Comparison of ENCODE assay signal across 11 cellular contexts in the genomic region with DNA sequence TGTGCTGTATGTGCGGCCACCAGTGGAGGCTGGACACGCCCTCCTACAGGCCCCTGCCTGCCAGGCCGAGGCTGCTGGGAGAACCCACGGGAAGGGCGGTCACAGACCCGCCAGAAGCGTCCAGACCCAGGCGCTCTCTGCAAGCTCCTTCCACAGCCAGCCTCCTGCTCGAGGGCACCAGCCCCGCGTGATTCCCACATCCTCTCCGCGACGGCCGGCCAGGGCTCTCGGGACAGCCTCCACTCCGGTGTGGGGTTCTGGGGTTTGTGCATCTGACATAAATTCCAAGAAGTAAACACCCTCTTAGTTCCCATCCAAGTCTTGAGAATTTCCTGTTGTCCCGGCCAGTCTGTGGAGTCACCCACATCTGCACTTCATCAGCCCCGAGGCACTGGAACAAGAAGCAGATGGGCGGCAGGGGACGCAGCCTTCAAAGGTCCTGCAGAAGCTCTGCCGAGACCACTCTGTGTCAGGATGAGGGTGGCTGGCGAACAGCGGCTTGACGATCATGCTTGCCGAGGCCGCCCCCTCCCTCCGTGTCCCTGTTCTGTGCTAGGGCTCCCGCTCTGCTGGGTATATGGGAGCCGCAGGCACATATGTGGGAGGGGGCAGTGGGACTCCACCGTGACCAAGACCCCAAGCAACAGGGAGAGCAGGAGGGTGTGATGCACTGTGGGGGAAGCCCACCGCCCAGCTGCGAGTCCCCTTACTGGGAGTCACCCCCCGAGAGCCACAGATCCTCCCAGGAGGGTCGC. TPM values are rescaled to one million over a fixed set of nuclear protein-coding genes. Genes with fewer than 3 reads are reported as not detected.
DNase-seq lines count a peak whose midpoint lies in the region; ATAC-seq and TF ChIP-seq lines count a peak whose summit lies in the region.
"Had no signal": no experiment of that assay in that cellular context is flagged by ENCODE, and none has a peak within 500 bp of the region (broad histone marks: within the 10 kb centered on the region; RNA-seq: fewer than 3 reads in every experiment).

No MANE protein-coding gene starts in this region.

- no peak overlapping the region for H3K4me3 Mint-ChIP-seq in activated T-helper 2 cell treated with anti-CD3 and anti-CD28 coated beads, Interferon-gamma antibody, Interleukin-2, Interleukin-4, amounts not matched to agents 10 μg/mL and 5 μg/mL and 100 μg/mL, durations not matched to agents 14 hours and 24 hours and 36 hours (ENCODE audit: low read depth)
- H3K4me3 Mint-ChIP-seq: activated CD4-positive, alpha-beta memory T cell treated with anti-CD3 and anti-CD28 coated beads for 36 hours had no signal

- peaks cover 59 to 72% (median 62%) of the 10 kb centered on the region in 11 experiments for H3K27me3 ChIP-seq in BLaER1 treated with 17β-estradiol and CSF1 and Interleukin-3, amounts not matched to agents 10 nM and 100 nM
- no peaks in the 10 kb centered on the region for H3K27me3 ChIP-seq in colonic mucosa
- no peaks in the 10 kb centered on the region for H3K27me3 ChIP-seq in sigmoid colon

- no peak for DNase-seq in colonic mucosa
- DNase-seq in iris pigment epithelial cell (ENCODE audit: low read depth), result peak; percentile 66
- DNase-seq in sigmoid colon, result peak; percentile 92
- no peak for DNase-seq in DMS114 treated with DMSO at 0.1 percent for 48 hours (lab: John Stamatoyannopoulos, UW; ENCODE audit: unreplicated experiment)
- DNase-seq in GF-D8 (lab: John Stamatoyannopoulos, UW), result no peak
- no peak for DNase-seq in activated T-helper 2 cell treated with anti-CD3 and anti-CD28 coated beads, Interferon-gamma antibody, Interleukin-2, Interleukin-4, amounts not matched to agents 10 μg/mL and 5 μg/mL and 100 μg/mL, durations not matched to agents 14 hours and 24 hours and 36 hours (ENCODE audit: low spot score)
- DNase-seq: activated CD4-positive, alpha-beta memory T cell treated with anti-CD3 and anti-CD28 coated beads for 36 hours; NCI-H2171 had no signal

- 76 to 83% methylated on average over 35 of the region's 35 CpGs for WGBS in sigmoid colon, 2 donors

- no peak for TF ChIP-seq POLR2A in sigmoid colon (IDR thresholded peaks at IDR 0.05)

- no peaks in the 10 kb centered on the region for H3K36me3 ChIP-seq in BLaER1 treated with 17β-estradiol and CSF1 and Interleukin-3, amounts not matched to agents 10 nM and 100 nM
- H3K36me3 ChIP-seq in colonic mucosa (no peaks in the 10 kb centered on the region), sigmoid colon (peaks cover 0 to 6% (median 0%) of the 10 kb centered on the region in 4 donors)

- no peak overlapping the region for H3K4me3 ChIP-seq in BLaER1 treated with 17β-estradiol and CSF1 and Interleukin-3, amounts not matched to agents 10 nM and 100 nM
- H3K4me3 ChIP-seq in colonic mucosa (no peak overlapping the region), sigmoid colon (peak overlapping the region in 3 of 4 donors; percentile 12 to 60 (median 20))

- H4K20me1 ChIP-seq in BLaER1 treated with 17β-estradiol and CSF1 and Interleukin-3, amounts not matched to agents 10 nM and 100 nM, result peaks cover 0 to 90% (median 68%) of the 10 kb centered on the region in 11 experiments; a peak in 20 of 22 replicates

- ATAC-seq in GM21447 (IDR thresholded peaks at IDR 0.05; ENCODE audit: unreplicated experiment), result no peak

- H3K9me3 ChIP-seq in BLaER1 treated with 17β-estradiol and CSF1 and Interleukin-3, amounts not matched to agents 10 nM and 100 nM (replicated peaks in 1 of 11), result no peaks in the 10 kb centered on the region
- H3K9me3 ChIP-seq in colonic mucosa, result no peaks in the 10 kb centered on the region
- no peaks in the 10 kb centered on the region for H3K9me3 ChIP-seq in sigmoid colon

- H3K4me1 Mint-ChIP-seq in activated T-helper 2 cell treated with anti-CD3 and anti-CD28 coated beads, Interferon-gamma antibody, Interleukin-2, Interleukin-4, amounts not matched to agents 10 μg/mL and 5 μg/mL and 100 μg/mL, durations not matched to agents 14 hours and 24 hours and 36 hours (ENCODE audit: low read depth), result peaks cover 19% of the 10 kb centered on the region

- TF ChIP-seq EP300 in sigmoid colon (IDR thresholded peaks at IDR 0.05), result peak in 2 of 4 donors; percentile 54 to 81

- peaks cover 12% of the 10 kb centered on the region for H3K36me3 Mint-ChIP-seq in activated T-helper 2 cell treated with anti-CD3 and anti-CD28 coated beads, Interferon-gamma antibody, Interleukin-2, Interleukin-4, amounts not matched to agents 10 μg/mL and 5 μg/mL and 100 μg/mL, durations not matched to agents 14 hours and 24 hours and 36 hours (ENCODE audit: low read depth)

- no peak overlapping the region for H3K27ac ChIP-seq in BLaER1 treated with 17β-estradiol and CSF1 and Interleukin-3, amounts not matched to agents 10 nM and 100 nM
- peak overlapping the region; percentile 81 for H3K27ac ChIP-seq in colonic mucosa
- peak overlapping the region; percentile 83 to 89 (median 88) for H3K27ac ChIP-seq in sigmoid colon

- no peak overlapping the region for H3K27ac Mint-ChIP-seq in activated T-helper 2 cell treated with anti-CD3 and anti-CD28 coated beads, Interferon-gamma antibody, Interleukin-2, Interleukin-4, amounts not matched to agents 10 μg/mL and 5 μg/mL and 100 μg/mL, durations not matched to agents 14 hours and 24 hours and 36 hours
- H3K27ac Mint-ChIP-seq: activated CD4-positive, alpha-beta memory T cell treated with anti-CD3 and anti-CD28 coated beads for 36 hours had no signal

- H3K9me3 Mint-ChIP-seq in activated T-helper 2 cell treated with anti-CD3 and anti-CD28 coated beads, Interferon-gamma antibody, Interleukin-2, Interleukin-4, amounts not matched to agents 10 μg/mL and 5 μg/mL and 100 μg/mL, durations not matched to agents 14 hours and 24 hours and 36 hours, result no peaks in the 10 kb centered on the region
- H3K9me3 Mint-ChIP-seq: activated CD4-positive, alpha-beta memory T cell treated with anti-CD3 and anti-CD28 coated beads for 36 hours had no signal

- peaks cover 50 to 88% (median 75%) of the 10 kb centered on the region in 10 experiments for H3K4me1 ChIP-seq in BLaER1 treated with 17β-estradiol and CSF1 and Interleukin-3, amounts not matched to agents 10 nM and 100 nM
- H3K4me1 ChIP-seq in colonic mucosa (no peaks in the 10 kb centered on the region), sigmoid colon (peaks cover 0 to 61% (median 58%) of the 10 kb centered on the region in 4 donors)

- intact Hi-C loops in colonic mucosa (cut with DNase I), result no loop called here
- intact Hi-C loops in sigmoid colon (cut with DNase I), result loop anchor here (5.0 kb wide), 1 partner anchor 109 kb away; a partner anchor contains a TSS
- intact Hi-C loops in activated T-helper 2 cell treated with anti-CD3 and anti-CD28 coated beads, Interferon-gamma antibody, Interleukin-2, Interleukin-4, amounts not matched to agents 10 μg/mL and 5 μg/mL and 100 μg/mL, durations not matched to agents 14 hours and 24 hours and 36 hours (cut with micrococcal nuclease), result loop anchor here (10.0 kb wide), 1 partner anchor 174 kb away; a partner anchor contains a TSS

- no peak overlapping the region for H3K9ac ChIP-seq in BLaER1 treated with 17β-estradiol and CSF1 and Interleukin-3, amounts not matched to agents 10 nM and 100 nM
- peak overlapping the region; percentile 39 to 61 for H3K9ac ChIP-seq in colonic mucosa (ENCODE audit: low read depth in 2 of 2, low read length in 2 of 2)

- peak overlapping the region in 9 of 11 experiments; percentile 69 to 95 (median 90); a peak in 19 of 22 replicates for H3K4me2 ChIP-seq in BLaER1 treated with 17β-estradiol and CSF1 and Interleukin-3, amounts not matched to agents 10 nM and 100 nM

- H3K27me3 Mint-ChIP-seq in activated T-helper 2 cell treated with anti-CD3 and anti-CD28 coated beads, Interferon-gamma antibody, Interleukin-2, Interleukin-4, amounts not matched to agents 10 μg/mL and 5 μg/mL and 100 μg/mL, durations not matched to agents 14 hours and 24 hours and 36 hours (ENCODE audit: low read depth), result no peaks in the 10 kb centered on the region
- H3K27me3 Mint-ChIP-seq: activated CD4-positive, alpha-beta memory T cell treated with anti-CD3 and anti-CD28 coated beads for 36 hours had no signal

- TF ChIP-seq CTCF in colonic mucosa (IDR thresholded peaks at IDR 0.05) (no peak), sigmoid colon (IDR thresholded peaks at IDR 0.05) (no peak)

RNA-seq across cellular contexts. Expression of a gene that starts 2.4 kb away (rescaled TPM):
- 1 to 10 TPM; 2.9 to 5.0 TPM for total RNA-seq in colonic mucosa
- total RNA-seq in sigmoid colon, result 10 to 100 TPM; 38.0 to 46.0 (median 42.3) TPM
- 10 to 100 TPM in 2 of 3 donors, 1 to 10 TPM in 1; 2.5 to 16.2 (median 15.7) TPM for polyA plus RNA-seq in sigmoid colon
- 17.2 and 17.8 TPM in 2 replicates for total RNA-seq in activated T-helper 2 cell treated with anti-CD3 and anti-CD28 coated beads, Interferon-gamma antibody, Interleukin-2, Interleukin-4, amounts not matched to agents 10 μg/mL and 5 μg/mL and 100 μg/mL, durations not matched to agents 14 hours and 24 hours and 36 hours

RNA-seq across cellular contexts. Expression of a gene that starts 37.9 kb away (rescaled TPM):
- 10 to 100 TPM; 18.4 to 76.0 TPM for total RNA-seq in colonic mucosa
- total RNA-seq in sigmoid colon, result 10 to 100 TPM; 12.5 to 31.3 (median 18.1) TPM
- 10 to 100 TPM; 10.4 to 60.3 (median 12.0) TPM for polyA plus RNA-seq in sigmoid colon
- 72.6 and 74.8 TPM in 2 replicates for total RNA-seq in activated T-helper 2 cell treated with anti-CD3 and anti-CD28 coated beads, Interferon-gamma antibody, Interleukin-2, Interleukin-4, amounts not matched to agents 10 μg/mL and 5 μg/mL and 100 μg/mL, durations not matched to agents 14 hours and 24 hours and 36 hours

RNA-seq across cellular contexts. Expression of a gene that starts 42.3 kb away (rescaled TPM):
- not detected for total RNA-seq in colonic mucosa
- not detected for total RNA-seq in sigmoid colon
- polyA plus RNA-seq in sigmoid colon, result not detected
- not detected in 2 replicates for total RNA-seq in activated T-helper 2 cell treated with anti-CD3 and anti-CD28 coated beads, Interferon-gamma antibody, Interleukin-2, Interleukin-4, amounts not matched to agents 10 μg/mL and 5 μg/mL and 100 μg/mL, durations not matched to agents 14 hours and 24 hours and 36 hours
- total RNA-seq: activated CD4-positive, alpha-beta memory T cell treated with anti-CD3 and anti-CD28 coated beads for 36 hours; HT1080 had no signal

RNA-seq across cellular contexts. Expression of a gene that starts 56.2 kb away (rescaled TPM):
- total RNA-seq in colonic mucosa (10 to 100 TPM; 42.4 to 61.5 TPM), sigmoid colon (10 to 100 TPM; 31.0 to 78.7 (median 42.2) TPM)
- polyA plus RNA-seq in sigmoid colon, result 10 to 100 TPM in 1 of 3 donors, 1 to 10 TPM in 2; 4.2 to 55.4 (median 5.5) TPM
- 52.2 and 54.3 TPM in 2 replicates for total RNA-seq in activated T-helper 2 cell treated with anti-CD3 and anti-CD28 coated beads, Interferon-gamma antibody, Interleukin-2, Interleukin-4, amounts not matched to agents 10 μg/mL and 5 μg/mL and 100 μg/mL, durations not matched to agents 14 hours and 24 hours and 36 hours

Comparison
In these comparisons a context has a peak if more than half of its experiments do, and no peak if none do; other contexts are left out.
1. H3K27ac ChIP-seq: peak in colonic mucosa (single experiment) and sigmoid colon (4 of 4); none in BLaER1 treated with 17β-estradiol and CSF1 and Interleukin-3, amounts not matched to agents 10 nM and 100 nM (0 of 11).
2. H3K4me3 ChIP-seq: peak in sigmoid colon (3 of 4); none in BLaER1 treated with 17β-estradiol and CSF1 and Interleukin-3, amounts not matched to agents 10 nM and 100 nM (0 of 10) and colonic mucosa (single experiment).
3. H3K9ac ChIP-seq: peak in colonic mucosa (2 of 2); none in BLaER1 treated with 17β-estradiol and CSF1 and Interleukin-3, amounts not matched to agents 10 nM and 100 nM (0 of 11).
4. DNase-seq: peak in iris pigment epithelial cell (single experiment) and sigmoid colon (single experiment); none in colonic mucosa (single experiment), DMS114 treated with DMSO at 0.1 percent for 48 hours (single experiment), GF-D8 (single experiment) and activated T-helper 2 cell treated with anti-CD3 and anti-CD28 coated beads, Interferon-gamma antibody, Interleukin-2, Interleukin-4, amounts not matched to agents 10 μg/mL and 5 μg/mL and 100 μg/mL, durations not matched to agents 14 hours and 24 hours and 36 hours (single experiment).